2 cellular contexts compared by ENCODE assay signal in the genomic region with DNA sequence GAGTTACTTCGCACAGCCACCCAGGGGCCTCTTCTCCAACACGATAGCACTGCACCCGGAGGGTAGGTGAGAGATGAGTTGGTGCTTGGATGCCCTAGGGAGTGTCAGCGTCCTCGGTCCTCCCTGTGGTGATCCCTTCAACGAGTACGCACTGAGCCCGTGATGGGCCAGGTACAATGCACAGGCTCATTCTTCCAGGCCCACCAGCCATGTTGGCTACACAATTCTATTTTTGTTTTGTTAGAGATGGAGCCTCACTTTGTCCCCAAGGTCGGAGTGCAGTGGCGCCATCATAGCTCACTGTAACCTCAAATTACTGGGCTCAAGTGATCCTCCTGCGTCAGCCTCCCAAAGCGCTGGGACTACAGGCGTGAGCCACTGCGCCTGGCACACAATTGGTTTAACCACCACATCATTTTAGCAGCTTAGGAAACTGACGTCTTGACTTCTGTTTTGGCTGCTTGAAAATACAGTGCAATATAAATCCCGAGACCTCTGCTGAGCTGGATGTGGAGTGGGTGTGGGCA.
TF ChIP-seq lines count a peak whose summit lies in the region.

No MANE protein-coding gene starts in this region.

TF ChIP-seq in H1, 55 proteins besides CTCF, POLR2A, EP300 and RAD21:
- TF ChIP-seq RNF2 (IDR thresholded peaks at IDR 0.05; ENCODE audit: borderline replicate concordance, low read depth, low read length, missing control alignments, poor library complexity, severe bottlenecking) (no peak), JUN (IDR thresholded peaks at IDR 0.05; ENCODE audit: low read depth, low read length) (no peak), NANOG (IDR thresholded peaks at IDR 0.05; ENCODE audit: insufficient read depth, low read depth, low read length, poor library complexity, severe bottlenecking) (no peak), TAF7 (optimal IDR thresholded peaks at IDR 0.05; ENCODE audit: borderline replicate concordance, low read depth, low read length) (no peak), NRF1 (IDR thresholded peaks at IDR 0.05; ENCODE audit: low read depth, low read length) (no peak), PHF8 (conservative IDR thresholded peaks at IDR 0.05; ENCODE audit: low read depth, low read length) (no peak), MAFK (IDR thresholded peaks at IDR 0.05; ENCODE audit: low read depth, low read length) (no peak), SIX5 (IDR thresholded peaks at IDR 0.05; ENCODE audit: low read depth, low read length) (no peak), SUZ12 (IDR thresholded peaks at IDR 0.05; ENCODE audit: low read length) (0 out of 2 replicates have a peak, but pooled peaks have one; percentile 12), SP4 (IDR thresholded peaks at IDR 0.05; ENCODE audit: low read length) (no peak), POLR2AphosphoS5 (IDR thresholded peaks at IDR 0.05; ENCODE audit: low read depth, low read length) (peak; percentile 19; the same call in 1 of the 2 replicates), ASH2L (IDR thresholded peaks at IDR 0.05; ENCODE audit: low read length) (no peak)
- TF ChIP-seq, protein P1, sequence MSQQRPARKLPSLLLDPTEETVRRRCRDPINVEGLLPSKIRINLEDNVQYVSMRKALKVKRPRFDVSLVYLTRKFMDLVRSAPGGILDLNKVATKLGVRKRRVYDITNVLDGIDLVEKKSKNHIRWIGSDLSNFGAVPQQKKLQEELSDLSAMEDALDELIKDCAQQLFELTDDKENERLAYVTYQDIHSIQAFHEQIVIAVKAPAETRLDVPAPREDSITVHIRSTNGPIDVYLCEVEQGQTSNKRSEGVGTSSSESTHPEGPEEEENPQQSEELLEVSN (IDR thresholded peaks at IDR 0.05): no peak
- TF ChIP-seq, protein P2, sequence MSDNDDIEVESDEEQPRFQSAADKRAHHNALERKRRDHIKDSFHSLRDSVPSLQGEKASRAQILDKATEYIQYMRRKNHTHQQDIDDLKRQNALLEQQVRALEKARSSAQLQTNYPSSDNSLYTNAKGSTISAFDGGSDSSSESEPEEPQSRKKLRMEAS (IDR thresholded peaks at IDR 0.05): no peak
- TF ChIP-seq, protein P3, sequence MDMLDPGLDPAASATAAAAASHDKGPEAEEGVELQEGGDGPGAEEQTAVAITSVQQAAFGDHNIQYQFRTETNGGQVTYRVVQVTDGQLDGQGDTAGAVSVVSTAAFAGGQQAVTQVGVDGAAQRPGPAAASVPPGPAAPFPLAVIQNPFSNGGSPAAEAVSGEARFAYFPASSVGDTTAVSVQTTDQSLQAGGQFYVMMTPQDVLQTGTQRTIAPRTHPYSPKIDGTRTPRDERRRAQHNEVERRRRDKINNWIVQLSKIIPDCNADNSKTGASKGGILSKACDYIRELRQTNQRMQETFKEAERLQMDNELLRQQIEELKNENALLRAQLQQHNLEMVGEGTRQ (IDR thresholded peaks at IDR 0.05; ENCODE audit: low read length): no peak

TF ChIP-seq in neural cell, 6 proteins besides CTCF, POLR2A, EP300 and RAD21:
- no peak for TF ChIP-seq TAF1 (IDR thresholded peaks at IDR 0.05; ENCODE audit: low read depth)
- TF ChIP-seq, protein P4, sequence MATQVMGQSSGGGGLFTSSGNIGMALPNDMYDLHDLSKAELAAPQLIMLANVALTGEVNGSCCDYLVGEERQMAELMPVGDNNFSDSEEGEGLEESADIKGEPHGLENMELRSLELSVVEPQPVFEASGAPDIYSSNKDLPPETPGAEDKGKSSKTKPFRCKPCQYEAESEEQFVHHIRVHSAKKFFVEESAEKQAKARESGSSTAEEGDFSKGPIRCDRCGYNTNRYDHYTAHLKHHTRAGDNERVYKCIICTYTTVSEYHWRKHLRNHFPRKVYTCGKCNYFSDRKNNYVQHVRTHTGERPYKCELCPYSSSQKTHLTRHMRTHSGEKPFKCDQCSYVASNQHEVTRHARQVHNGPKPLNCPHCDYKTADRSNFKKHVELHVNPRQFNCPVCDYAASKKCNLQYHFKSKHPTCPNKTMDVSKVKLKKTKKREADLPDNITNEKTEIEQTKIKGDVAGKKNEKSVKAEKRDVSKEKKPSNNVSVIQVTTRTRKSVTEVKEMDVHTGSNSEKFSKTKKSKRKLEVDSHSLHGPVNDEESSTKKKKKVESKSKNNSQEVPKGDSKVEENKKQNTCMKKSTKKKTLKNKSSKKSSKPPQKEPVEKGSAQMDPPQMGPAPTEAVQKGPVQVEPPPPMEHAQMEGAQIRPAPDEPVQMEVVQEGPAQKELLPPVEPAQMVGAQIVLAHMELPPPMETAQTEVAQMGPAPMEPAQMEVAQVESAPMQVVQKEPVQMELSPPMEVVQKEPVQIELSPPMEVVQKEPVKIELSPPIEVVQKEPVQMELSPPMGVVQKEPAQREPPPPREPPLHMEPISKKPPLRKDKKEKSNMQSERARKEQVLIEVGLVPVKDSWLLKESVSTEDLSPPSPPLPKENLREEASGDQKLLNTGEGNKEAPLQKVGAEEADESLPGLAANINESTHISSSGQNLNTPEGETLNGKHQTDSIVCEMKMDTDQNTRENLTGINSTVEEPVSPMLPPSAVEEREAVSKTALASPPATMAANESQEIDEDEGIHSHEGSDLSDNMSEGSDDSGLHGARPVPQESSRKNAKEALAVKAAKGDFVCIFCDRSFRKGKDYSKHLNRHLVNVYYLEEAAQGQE (IDR thresholded peaks at IDR 0.05; ENCODE audit: borderline replicate concordance): no peak
- TF ChIP-seq SMC3 (conservative IDR thresholded peaks at IDR 0.05; ENCODE audit: poor library complexity): no peak
- peak; percentile 9 for TF ChIP-seq POLR2AphosphoS5 (IDR thresholded peaks at IDR 0.05)
- no peak for TF ChIP-seq EZH2 (IDR thresholded peaks at IDR 0.05; ENCODE audit: borderline replicate concordance, insufficient read depth, low read length, poor library complexity, severe bottlenecking)
- peak; percentile 28 for TF ChIP-seq MXI1 (conservative IDR thresholded peaks at IDR 0.05; ENCODE audit: poor library complexity, severe bottlenecking)
TF ChIP-seq in neural cell: peak in this region for 2.
